ENCODE assay signal across 15 cellular contexts in the genomic region with DNA sequence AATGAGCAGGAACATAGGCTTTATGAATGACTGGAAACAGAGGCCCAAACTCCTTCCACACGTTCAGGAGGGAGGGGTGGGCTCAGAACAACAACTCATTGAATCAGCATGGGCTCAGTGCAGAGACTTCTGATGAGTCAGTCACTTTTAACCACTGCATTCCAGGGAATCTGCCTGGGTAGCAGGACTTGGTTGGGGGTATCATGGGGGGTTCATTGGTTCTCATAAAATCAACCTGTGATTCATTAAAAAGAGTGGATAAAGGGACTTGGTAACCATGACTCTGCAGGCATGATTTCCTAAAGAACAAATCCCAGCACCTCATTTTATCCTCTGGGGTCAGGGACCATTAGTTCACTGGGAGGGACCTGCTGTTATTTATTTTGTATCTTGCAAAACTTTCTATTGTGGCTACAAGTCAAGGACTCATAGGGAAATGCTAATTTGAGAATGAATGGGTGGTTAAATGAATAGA.
DNase-seq lines count a peak whose midpoint lies in the region; TF ChIP-seq lines count a peak whose summit lies in the region.
"Had no signal": no experiment of that assay in that cellular context is flagged by ENCODE, and none has a peak within 500 bp of the region (broad histone marks: within the 10 kb centered on the region; RNA-seq: fewer than 3 reads in every experiment).

No MANE protein-coding gene starts in this region.

- TF ChIP-seq CTCF in HEK293 (tag by site-specific recombination; IDR thresholded peaks at IDR 0.05) (no peak), astrocyte of the cerebellum (IDR thresholded peaks at IDR 0.05; ENCODE audit: low read depth, low read length, missing control alignments) (no peak)

- CTCF ChIA-PET in HEK293 (lab: Yijun Ruan, JAX): no interaction called here

- no peak overlapping the region for H3K27ac ChIP-seq in HEK293 (ENCODE audit: extremely low read depth, low read depth, low read length)
- H3K27ac ChIP-seq: epithelial cell of prostate, RWPE1, spleen had no signal

- DNase-seq in astrocyte of the cerebellum (ENCODE audit: low read depth) (peak; percentile 98), hepatic stellate cell (ENCODE audit: low spot score) (peak; percentile 74), smooth muscle cell of the brain vasculature (ENCODE audit: low read depth, low spot score) (peak; percentile 94), inferior parietal cortex (ENCODE audit: extremely low spot score) (no peak), activated gamma-delta T cell treated with Interleukin-2 at 50 U/mL for 16 hours (no peak), SIG-M5 treated with dmso at 0.1 percent for 504 hours (lab: John Stamatoyannopoulos, UW; ENCODE audit: unreplicated experiment) (no peak)
- no peak for DNase-seq in effector CD8-positive, alpha-beta T cell (lab: John Stamatoyannopoulos, UW)
- DNase-seq: activated CD4-positive, CD25-positive, alpha-beta regulatory T cell treated with anti-CD3 and anti-CD28 coated beads, Interleukin-2, amount 50 U/mL, for 72 hours; activated naive CD4-positive, alpha-beta T cell treated with anti-CD3 and anti-CD28 coated beads, Interleukin-2, amount 50 U/mL, for 16 hours; DMS153; NCI-H2029 treated with DMSO at 0.1 percent for 48 hours; spleen had no signal

- no peaks in the 10 kb centered on the region for H3K4me1 ChIP-seq in HEK293 (ENCODE audit: control insufficient read depth, insufficient read depth, low read length)

- in situ Hi-C loops in astrocyte of the cerebellum (cut with HindIII; ENCODE audit: low sequenced_read_pairs): no loop called here

- no peaks in the 10 kb centered on the region for H3K9me3 ChIP-seq in HEK293 (ENCODE audit: control insufficient read depth, insufficient read depth, low read depth, low read length)

- H3K4me3 ChIP-seq in HEK293 (ENCODE audit: low read depth, low read length): no peak overlapping the region
- H3K4me3 ChIP-seq in astrocyte of the cerebellum (ENCODE audit: low read depth, low read length): no peak overlapping the region
- H3K4me3 ChIP-seq: spleen had no signal

- POLR2A ChIA-PET in HEK293 (lab: Yijun Ruan, JAX): no interaction called here

- H3K36me3 ChIP-seq in HEK293 (ENCODE audit: control insufficient read depth in 2 of 2, insufficient read depth in 1 of 2, low read length in 2 of 2): no peaks in the 10 kb centered on the region
- H3K36me3 ChIP-seq: spleen had no signal

TF ChIP-seq in HEK293, 187 proteins besides CTCF, POLR2A, EP300 and RAD21:
- TF ChIP-seq ZNF837 (tag by site-specific recombination; IDR thresholded peaks at IDR 0.05) (no peak), ZNF223 (tag by site-specific recombination; IDR thresholded peaks at IDR 0.05) (no peak), SETDB1 (IDR thresholded peaks at IDR 0.05; ENCODE audit: insufficient read length, low read length) (no peak), ZNF747 (tag by site-specific recombination; IDR thresholded peaks at IDR 0.05) (no peak), ZNF654 (tag by site-specific recombination; IDR thresholded peaks at IDR 0.05; ENCODE audit: low read depth) (no peak), KLF1 (tag by site-specific recombination; IDR thresholded peaks at IDR 0.05) (no peak), GLIS1 (tag by site-specific recombination; IDR thresholded peaks at IDR 0.05) (peak; percentile 96), ZNF394 (tag by site-specific recombination; IDR thresholded peaks at IDR 0.05; ENCODE audit: borderline replicate concordance) (no peak), ZBTB48 (tag by site-specific recombination; IDR thresholded peaks at IDR 0.05) (no peak), ZIC2 (tag by site-specific recombination; IDR thresholded peaks at IDR 0.05) (peak; percentile 89), ZNF266 (tag by site-specific recombination; IDR thresholded peaks at IDR 0.05; ENCODE audit: low read depth) (no peak), ZNF544 (tag by site-specific recombination; IDR thresholded peaks at IDR 0.05) (no peak), KLF16 (tag by site-specific recombination; IDR thresholded peaks at IDR 0.05) (no peak), ZNF138 (tag by site-specific recombination; IDR thresholded peaks at IDR 0.05; ENCODE audit: borderline replicate concordance) (no peak)
- TF ChIP-seq, protein P1, sequence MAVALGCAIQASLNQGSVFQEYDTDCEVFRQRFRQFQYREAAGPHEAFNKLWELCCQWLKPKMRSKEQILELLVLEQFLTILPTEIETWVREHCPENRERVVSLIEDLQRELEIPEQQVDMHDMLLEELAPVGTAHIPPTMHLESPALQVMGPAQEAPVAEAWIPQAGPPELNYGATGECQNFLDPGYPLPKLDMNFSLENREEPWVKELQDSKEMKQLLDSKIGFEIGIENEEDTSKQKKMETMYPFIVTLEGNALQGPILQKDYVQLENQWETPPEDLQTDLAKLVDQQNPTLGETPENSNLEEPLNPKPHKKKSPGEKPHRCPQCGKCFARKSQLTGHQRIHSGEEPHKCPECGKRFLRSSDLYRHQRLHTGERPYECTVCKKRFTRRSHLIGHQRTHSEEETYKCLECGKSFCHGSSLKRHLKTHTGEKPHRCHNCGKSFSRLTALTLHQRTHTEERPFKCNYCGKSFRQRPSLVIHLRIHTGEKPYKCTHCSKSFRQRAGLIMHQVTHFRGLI (tag by site-specific recombination; IDR thresholded peaks at IDR 0.05): no peak
- TF ChIP-seq, protein P2, sequence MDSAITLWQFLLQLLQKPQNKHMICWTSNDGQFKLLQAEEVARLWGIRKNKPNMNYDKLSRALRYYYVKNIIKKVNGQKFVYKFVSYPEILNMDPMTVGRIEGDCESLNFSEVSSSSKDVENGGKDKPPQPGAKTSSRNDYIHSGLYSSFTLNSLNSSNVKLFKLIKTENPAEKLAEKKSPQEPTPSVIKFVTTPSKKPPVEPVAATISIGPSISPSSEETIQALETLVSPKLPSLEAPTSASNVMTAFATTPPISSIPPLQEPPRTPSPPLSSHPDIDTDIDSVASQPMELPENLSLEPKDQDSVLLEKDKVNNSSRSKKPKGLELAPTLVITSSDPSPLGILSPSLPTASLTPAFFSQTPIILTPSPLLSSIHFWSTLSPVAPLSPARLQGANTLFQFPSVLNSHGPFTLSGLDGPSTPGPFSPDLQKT (IDR thresholded peaks at IDR 0.05; ENCODE audit: borderline replicate concordance, low read depth, low read length): no peak
- TF ChIP-seq, protein P3, sequence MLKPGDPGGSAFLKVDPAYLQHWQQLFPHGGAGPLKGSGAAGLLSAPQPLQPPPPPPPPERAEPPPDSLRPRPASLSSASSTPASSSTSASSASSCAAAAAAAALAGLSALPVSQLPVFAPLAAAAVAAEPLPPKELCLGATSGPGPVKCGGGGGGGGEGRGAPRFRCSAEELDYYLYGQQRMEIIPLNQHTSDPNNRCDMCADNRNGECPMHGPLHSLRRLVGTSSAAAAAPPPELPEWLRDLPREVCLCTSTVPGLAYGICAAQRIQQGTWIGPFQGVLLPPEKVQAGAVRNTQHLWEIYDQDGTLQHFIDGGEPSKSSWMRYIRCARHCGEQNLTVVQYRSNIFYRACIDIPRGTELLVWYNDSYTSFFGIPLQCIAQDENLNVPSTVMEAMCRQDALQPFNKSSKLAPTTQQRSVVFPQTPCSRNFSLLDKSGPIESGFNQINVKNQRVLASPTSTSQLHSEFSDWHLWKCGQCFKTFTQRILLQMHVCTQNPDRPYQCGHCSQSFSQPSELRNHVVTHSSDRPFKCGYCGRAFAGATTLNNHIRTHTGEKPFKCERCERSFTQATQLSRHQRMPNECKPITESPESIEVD (tag by site-specific recombination; IDR thresholded peaks at IDR 0.05): no peak

Comparison
In these comparisons a context has a peak if more than half of its experiments do, and no peak if none do; other contexts are left out.
1. DNase-seq: peak in astrocyte of the cerebellum (single experiment), hepatic stellate cell (single experiment) and smooth muscle cell of the brain vasculature (single experiment); none in inferior parietal cortex (single experiment), activated gamma-delta T cell treated with Interleukin-2 at 50 U/mL for 16 hours (single experiment), SIG-M5 treated with dmso at 0.1 percent for 504 hours (single experiment) and effector CD8-positive, alpha-beta T cell (single experiment).